In genomic region chr5:62475072-62475471, GRCh38 we compare ENCODE assay signal across 14 cellular contexts.
DNase-seq lines count a peak whose midpoint lies in the region; ATAC-seq, FAIRE-seq and TF ChIP-seq lines count a peak whose summit lies in the region.
"Had no signal": no experiment of that assay in that cellular context is flagged by ENCODE, and none has a peak within 500 bp of the region (broad histone marks: within the 10 kb centered on the region; RNA-seq: fewer than 3 reads in every experiment).

No MANE protein-coding gene starts in this region.

- no peak for TF ChIP-seq CTCF in GM23338 (conservative IDR thresholded peaks at IDR 0.05; ENCODE audit: low read depth in 2 of 2)
- no peak for TF ChIP-seq CTCF in PC-9 (conservative IDR thresholded peaks at IDR 0.05)
- TF ChIP-seq CTCF in osteoblast (IDR thresholded peaks at IDR 0.05; ENCODE audit: extremely low read depth, low read depth, low read length): no peak
- TF ChIP-seq CTCF in MM.1S (IDR thresholded peaks at IDR 0.05; ENCODE audit: low read length): no peak
- TF ChIP-seq CTCF in transverse colon (IDR thresholded peaks at IDR 0.05): no peak

- ATAC-seq in GM23338: no peak
- ATAC-seq: T-cell had no signal

- BruUV-seq in PC-9 (replicated peaks; lab: Mats Ljungman, UMichigan): no TSS peak

- H3K27ac ChIP-seq in GM23338 (ENCODE audit: low read depth) (no peak overlapping the region), PC-9 (peak overlapping the region; percentile 21; the same call in 1 of the 2 replicates), osteoblast (ENCODE audit: low read depth, low read length) (peak overlapping the region; percentile 21), MM.1S (ENCODE audit: low read length) (no peak overlapping the region), transverse colon (no peak overlapping the region)

- no peak for DNase-seq in GM23338 (ENCODE audit: low spot score)
- peak; percentile 71 to 74 for DNase-seq in PC-9
- DNase-seq in dedifferentiated amniotic fluid mesenchymal stem cell (ENCODE audit: extremely low spot score): peak; percentile 15
- no peak for DNase-seq in osteoblast (ENCODE audit: insufficient read length, low spot score, missing footprints)
- no peak for DNase-seq in NCI-H510A (lab: John Stamatoyannopoulos, UW)
- no peak for DNase-seq in MM.1S
- no peak for DNase-seq in transverse colon
- DNase-seq in HTR-8/SVneo (ENCODE audit: insufficient read length, low spot score): no peak
- DNase-seq: activated naive CD4-positive, alpha-beta T cell treated with anti-CD3 and anti-CD28 coated beads, Interleukin-2, amount 10 ng/mL, durations not matched to agents 7 days and 5 days; Calu3; dermis blood vessel endothelial cell; NCI-H187 treated with DMSO at 0.1 percent for 48 hours; retina; T-cell had no signal

- H3K9ac ChIP-seq in MM.1S (ENCODE audit: low read length): no peak overlapping the region

- WGBS in transverse colon (ENCODE audit: low coverage in 1 of 2), 2 donors: 94 to 98% methylated on average over 9 of the region's 9 CpGs

- H3K27me3 ChIP-seq in GM23338 (ENCODE audit: insufficient read depth): no peaks in the 10 kb centered on the region
- no peaks in the 10 kb centered on the region for H3K27me3 ChIP-seq in PC-9 (ENCODE audit: insufficient read depth, low read depth)
- H3K27me3 ChIP-seq in osteoblast (ENCODE audit: insufficient read depth, low read length): no peaks in the 10 kb centered on the region
- no peaks in the 10 kb centered on the region for H3K27me3 ChIP-seq in MM.1S (replicated peaks; ENCODE audit: insufficient read depth, low read length)
- H3K27me3 ChIP-seq in transverse colon: no peaks in the 10 kb centered on the region

- H2AFZ ChIP-seq in GM23338: no peak overlapping the region
- no peak overlapping the region for H2AFZ ChIP-seq in PC-9
- no peak overlapping the region for H2AFZ ChIP-seq in osteoblast (ENCODE audit: low read length)
- no peak overlapping the region for H2AFZ ChIP-seq in MM.1S (ENCODE audit: low read length)

- H3K9me2 ChIP-seq in GM23338 (ENCODE audit: insufficient read depth) (no peaks in the 10 kb centered on the region), PC-9 (ENCODE audit: insufficient read depth) (no peaks in the 10 kb centered on the region), MM.1S (replicated peaks; ENCODE audit: insufficient read depth, low read length) (no peaks in the 10 kb centered on the region)

- in situ Hi-C loops in transverse colon (cut with MboI; ENCODE audit: low pct_ligation_motif_present in 1 of 4, low pct_unique_long_range_greater_than_20kb in 1 of 4, low sequenced_read_pairs in 3 of 4): no loop called here

- H3K27ac Mint-ChIP-seq in GM23338: peak overlapping the region; percentile 20; the same call in 1 of the 2 replicates
- H3K27ac Mint-ChIP-seq: activated naive CD4-positive, alpha-beta T cell treated with anti-CD3 and anti-CD28 coated beads, Interleukin-2, amount 10 ng/mL, durations not matched to agents 7 days and 5 days had no signal

- no peak for FAIRE-seq in HTR-8/SVneo (lab: Jason Lieb, UNC)

- H3F3A ChIP-seq in GM23338 (replicated peaks; ENCODE audit: low read depth): no peaks in the 10 kb centered on the region
- peaks cover 11% of the 10 kb centered on the region for H3F3A ChIP-seq in PC-9 (ENCODE audit: insufficient read depth, low read depth)
- H3F3A ChIP-seq in MM.1S (ENCODE audit: insufficient read depth, low read length): no peaks in the 10 kb centered on the region

- no peaks in the 10 kb centered on the region for H3K27me3 Mint-ChIP-seq in GM23338 (ENCODE audit: insufficient read depth, low read depth, poor library complexity)
- H3K27me3 Mint-ChIP-seq: activated naive CD4-positive, alpha-beta T cell treated with anti-CD3 and anti-CD28 coated beads, Interleukin-2, amount 10 ng/mL, durations not matched to agents 7 days and 5 days; T-cell had no signal

- H3K4me1 Mint-ChIP-seq in GM23338: no peaks in the 10 kb centered on the region
- H3K4me1 Mint-ChIP-seq: T-cell had no signal

- POLR2A ChIA-PET in PC-9 (lab: Charles Lee; ENCODE audit: unreplicated experiment): no interaction called here

- H3K4me3 Mint-ChIP-seq in GM23338: no peak overlapping the region
- H3K4me3 Mint-ChIP-seq: activated naive CD4-positive, alpha-beta T cell treated with anti-CD3 and anti-CD28 coated beads, Interleukin-2, amount 10 ng/mL, durations not matched to agents 7 days and 5 days; T-cell had no signal

- no peaks in the 10 kb centered on the region; the same call in 2 of the 3 replicates for H3K9me3 Mint-ChIP-seq in GM23338
- H3K9me3 Mint-ChIP-seq: activated naive CD4-positive, alpha-beta T cell treated with anti-CD3 and anti-CD28 coated beads, Interleukin-2, amount 10 ng/mL, durations not matched to agents 7 days and 5 days; T-cell had no signal

- H3K36me3 Mint-ChIP-seq in GM23338 (ENCODE audit: low read depth): peaks cover 31% of the 10 kb centered on the region

- no peak for TF ChIP-seq EP300 in transverse colon (IDR thresholded peaks at IDR 0.05; ENCODE audit: low read depth)

- TF ChIP-seq POLR2A in transverse colon (IDR thresholded peaks at IDR 0.05): no peak

- H3K79me2 ChIP-seq in GM23338 (replicated peaks; ENCODE audit: insufficient read depth) (no peaks in the 10 kb centered on the region; the same call in 1 of the 2 replicates), PC-9 (ENCODE audit: low read depth) (no peaks in the 10 kb centered on the region), osteoblast (ENCODE audit: insufficient read depth, low read length) (no peaks in the 10 kb centered on the region), MM.1S (ENCODE audit: low read length) (no peaks in the 10 kb centered on the region)

- no peaks in the 10 kb centered on the region for H3K4me1 ChIP-seq in GM23338 (ENCODE audit: insufficient read depth)
- H3K4me1 ChIP-seq in PC-9 (replicated peaks; ENCODE audit: insufficient read depth): peaks cover 19% of the 10 kb centered on the region
- H3K4me1 ChIP-seq in osteoblast (ENCODE audit: insufficient read depth, low read length): peaks cover 29% of the 10 kb centered on the region
- no peaks in the 10 kb centered on the region for H3K4me1 ChIP-seq in MM.1S (ENCODE audit: low read length)
- H3K4me1 ChIP-seq in transverse colon: no peaks in the 10 kb centered on the region

- no peaks in the 10 kb centered on the region for H3K36me3 ChIP-seq in GM23338 (ENCODE audit: insufficient read depth)
- H3K36me3 ChIP-seq in PC-9 (ENCODE audit: low read depth): peaks cover 7% of the 10 kb centered on the region
- no peaks in the 10 kb centered on the region for H3K36me3 ChIP-seq in osteoblast (ENCODE audit: insufficient read depth, low read length)
- no peaks in the 10 kb centered on the region for H3K36me3 ChIP-seq in MM.1S (replicated peaks; ENCODE audit: insufficient read depth, low read length)
- H3K36me3 ChIP-seq in transverse colon: no peaks in the 10 kb centered on the region

- H3K4me3 ChIP-seq in GM23338 (no peak overlapping the region), PC-9 (no peak overlapping the region), osteoblast (ENCODE audit: insufficient read depth, low read length) (no peak overlapping the region), MM.1S (ENCODE audit: low read length) (no peak overlapping the region), transverse colon (no peak overlapping the region)

- intact Hi-C loops in PC-9 (cut with micrococcal nuclease; ENCODE audit: unreplicated experiment): no loop called here
- intact Hi-C loops in transverse colon (cut with DNase I; ENCODE audit: low total_unique reads): no loop called here

- H3K9me3 ChIP-seq in PC-9 (ENCODE audit: insufficient read depth, low read depth) (no peaks in the 10 kb centered on the region; the same call in 1 of the 2 replicates), osteoblast (ENCODE audit: low read depth, low read length) (no peaks in the 10 kb centered on the region), MM.1S (replicated peaks; ENCODE audit: insufficient read depth, low read length) (no peaks in the 10 kb centered on the region), transverse colon (no peaks in the 10 kb centered on the region)

- CTCF ChIA-PET in PC-9 (lab: Charles Lee): no interaction called here

- H4K20me1 ChIP-seq in GM23338 (replicated peaks; ENCODE audit: insufficient read depth): no peaks in the 10 kb centered on the region; the same call in 1 of the 2 replicates
- H4K20me1 ChIP-seq in PC-9 (ENCODE audit: insufficient read depth): no peaks in the 10 kb centered on the region
- H4K20me1 ChIP-seq in osteoblast (ENCODE audit: insufficient read depth, low read length): no peaks in the 10 kb centered on the region
- H4K20me1 ChIP-seq in MM.1S (ENCODE audit: insufficient read depth, low read length): no peaks in the 10 kb centered on the region

- H3K4me2 ChIP-seq in GM23338: no peak overlapping the region
- peak overlapping the region; percentile 32; the same call in 1 of the 2 replicates for H3K4me2 ChIP-seq in PC-9
- peak overlapping the region; percentile 65 for H3K4me2 ChIP-seq in osteoblast (ENCODE audit: insufficient read depth, low read length)
- H3K4me2 ChIP-seq in MM.1S (ENCODE audit: low read depth, low read length): no peak overlapping the region

TF ChIP-seq in GM23338, 12 proteins besides CTCF, POLR2A, EP300 and RAD21 (continues in another document):
- TF ChIP-seq JUNB (IDR thresholded peaks at IDR 0.05; ENCODE audit: unreplicated experiment) (no peak), EZH2 (IDR thresholded peaks at IDR 0.05; ENCODE audit: low read depth, unreplicated experiment) (no peak), REST (IDR thresholded peaks at IDR 0.05; ENCODE audit: unreplicated experiment) (no peak)

Comparison
In these comparisons a context has a peak if more than half of its experiments do, and no peak if none do; other contexts are left out.
1. DNase-seq: peak in PC-9 (2 of 2) and dedifferentiated amniotic fluid mesenchymal stem cell (single experiment); none in GM23338 (single experiment), osteoblast (single experiment), NCI-H510A (single experiment), MM.1S (single experiment), transverse colon (single experiment) and HTR-8/SVneo (single experiment).
2. H3K27ac ChIP-seq: peak in PC-9 (single experiment) and osteoblast (single experiment); none in GM23338 (single experiment), MM.1S (single experiment) and transverse colon (0 of 4).
3. H3K4me2 ChIP-seq: peak in PC-9 (single experiment) and osteoblast (single experiment); none in GM23338 (single experiment) and MM.1S (single experiment).